ENCODE assay signal across 13 cellular contexts in genomic region chr4:184447664-184448063, GRCh38. TPM values are rescaled to one million over a fixed set of nuclear protein-coding genes. Genes with fewer than 3 reads are reported as not detected.
DNase-seq lines count a peak whose midpoint lies in the region; ATAC-seq and TF ChIP-seq lines count a peak whose summit lies in the region.
"Had no signal": no experiment of that assay in that cellular context is flagged by ENCODE, and none has a peak within 500 bp of the region (broad histone marks: within the 10 kb centered on the region; RNA-seq: fewer than 3 reads in every experiment).

No MANE protein-coding gene starts in this region.

- H3K27me3 ChIP-seq in H7 (ENCODE audit: control insufficient read depth, insufficient read depth, low read length) (no peaks in the 10 kb centered on the region), dorsolateral prefrontal cortex (no peaks in the 10 kb centered on the region)
- H3K27me3 ChIP-seq: pancreas, thyroid gland had no signal

- DNase-seq in CD14-positive monocyte (ENCODE audit: low spot score) (no peak), H7 (peak; percentile 62), dorsolateral prefrontal cortex (no peak), DMS79 (lab: John Stamatoyannopoulos, UW) (no peak), head of caudate nucleus (no peak)
- DNase-seq: aorta, Caco-2, pancreas, thyroid gland had no signal

- H3K4me1 Mint-ChIP-seq in CD14-positive monocyte (peaks cover 84% of the 10 kb centered on the region), nephron (peaks cover 53% of the 10 kb centered on the region)

- H3K9me3 Mint-ChIP-seq in CD14-positive monocyte (no peaks in the 10 kb centered on the region), nephron (no peaks in the 10 kb centered on the region)

- peak overlapping the region in 45 of 59 donors; percentile 5 to 91 (median 81) for H3K27ac ChIP-seq in dorsolateral prefrontal cortex
- H3K27ac ChIP-seq: epithelial cell of prostate, pancreas had no signal

- H3K27me3 Mint-ChIP-seq in CD14-positive monocyte (ENCODE audit: low read depth in 3 of 3) (no peaks in the 10 kb centered on the region), nephron (ENCODE audit: low read depth) (no peaks in the 10 kb centered on the region)

- H3K27ac Mint-ChIP-seq in CD14-positive monocyte (peak overlapping the region in 6 of 7 donors; percentile 27 to 98 (median 94)), nephron (peak overlapping the region in 2 of 3 experiments; percentile 67 to 98)

- intact Hi-C loops in CD14-positive monocyte (cut with micrococcal nuclease) = loop anchor here in 1 of 2 donors (5.0 kb wide), 1 partner anchor 40 kb away; no protein-coding TSS in a partner anchor
- intact Hi-C loops in dorsolateral prefrontal cortex (cut with DNase I) = no loop called here
- intact Hi-C loops in head of caudate nucleus (cut with DNase I) = no loop called here

- H3K36me3 Mint-ChIP-seq in CD14-positive monocyte (peaks cover 39 to 49% of the 10 kb centered on the region in 2 donors), nephron (ENCODE audit: low read depth) (peaks cover 6% of the 10 kb centered on the region)

- H3K4me3 ChIP-seq in H7 (ENCODE audit: insufficient read depth, low read depth, low read length) (no peak overlapping the region), dorsolateral prefrontal cortex (peak overlapping the region in 7 of 59 donors; percentile 42 to 59 (median 56))
- H3K4me3 ChIP-seq: pancreas, thyroid gland had no signal

- H3K36me3 ChIP-seq in H7 (replicated peaks; ENCODE audit: control insufficient read depth, insufficient read depth, low read length) = no peaks in the 10 kb centered on the region
- H3K36me3 ChIP-seq: pancreas, thyroid gland had no signal

- no peak for TF ChIP-seq CTCF in CD14-positive monocyte (IDR thresholded peaks at IDR 0.05)
- no peak for TF ChIP-seq CTCF in dorsolateral prefrontal cortex (IDR thresholded peaks at IDR 0.05 in 54 of 56, conservative IDR thresholded peaks at IDR 0.05 in 2 of 56; ENCODE audit: low read depth in 1 of 56, partially characterized antibody in 56 of 56)
- no peak for TF ChIP-seq CTCF in nephron (IDR thresholded peaks at IDR 0.05; ENCODE audit: unreplicated experiment in 3 of 3)

- no peak for ATAC-seq in HG03460 (IDR thresholded peaks at IDR 0.05; ENCODE audit: unreplicated experiment)
- ATAC-seq in GM18511 (IDR thresholded peaks at IDR 0.05; ENCODE audit: unreplicated experiment) = no peak
- ATAC-seq: pancreas had no signal

- H3K4me3 Mint-ChIP-seq in CD14-positive monocyte = peak overlapping the region in 1 of 2 donors; percentile 28
- peak overlapping the region in 1 of 3 experiments; percentile 85 for H3K4me3 Mint-ChIP-seq in nephron

RNA-seq across cellular contexts. Expression of gene IRF2, which starts 26.7 kb away (rescaled TPM):
- polyA plus RNA-seq in CD14-positive monocyte = 10 to 100 TPM; 51.3 to 76.8 TPM
- total RNA-seq in H7 (2014; rRNA removed; shearing (Covaris generic)) = 11.9 and 14.8 TPM in 2 replicates
- total RNA-seq in dorsolateral prefrontal cortex = 10 to 100 TPM; 18.8 to 61.7 (median 33.1) TPM
